ENCODE assay signal across 1 cellular context in genomic region chr9:75027187-75028107, GRCh38.
TF ChIP-seq lines count a peak whose summit lies in the region.

No MANE protein-coding gene starts in this region.

TF ChIP-seq in HEK293, 187 proteins besides CTCF, POLR2A, EP300 and RAD21 (continued from another document):
- TF ChIP-seq, protein P1, sequence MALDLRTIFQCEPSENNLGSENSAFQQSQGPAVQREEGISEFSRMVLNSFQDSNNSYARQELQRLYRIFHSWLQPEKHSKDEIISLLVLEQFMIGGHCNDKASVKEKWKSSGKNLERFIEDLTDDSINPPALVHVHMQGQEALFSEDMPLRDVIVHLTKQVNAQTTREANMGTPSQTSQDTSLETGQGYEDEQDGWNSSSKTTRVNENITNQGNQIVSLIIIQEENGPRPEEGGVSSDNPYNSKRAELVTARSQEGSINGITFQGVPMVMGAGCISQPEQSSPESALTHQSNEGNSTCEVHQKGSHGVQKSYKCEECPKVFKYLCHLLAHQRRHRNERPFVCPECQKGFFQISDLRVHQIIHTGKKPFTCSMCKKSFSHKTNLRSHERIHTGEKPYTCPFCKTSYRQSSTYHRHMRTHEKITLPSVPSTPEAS (tag by site-specific recombination; IDR thresholded peaks at IDR 0.05) = no peak
- no peak for TF ChIP-seq ZNF37A (tag by site-specific recombination; IDR thresholded peaks at IDR 0.05)
